In genomic region chr1:167803358-167804217, GRCh38 we compare ENCODE assay signal across 8 cellular contexts.
A peak's percentile ranks its signal among the peaks of the same experiment; 100 is the strongest.
DNase-seq lines count a peak whose midpoint lies in the region; ATAC-seq, FAIRE-seq and TF ChIP-seq lines count a peak whose summit lies in the region.

No MANE protein-coding gene starts in this region.

- POLR2A ChIA-PET in AG04449 (lab: Yijun Ruan, JAX): interaction anchor here (0.7 kb wide), 1 partner anchor 12 kb away, joined by 4 read pairs; no protein-coding TSS in a partner anchor

- peak; percentile 99 for TF ChIP-seq CTCF in AG04449 (IDR thresholded peaks at IDR 0.05; ENCODE audit: insufficient read depth, low read length, missing control alignments)
- TF ChIP-seq CTCF in astrocyte of the cerebellum (IDR thresholded peaks at IDR 0.05; ENCODE audit: low read depth, low read length, missing control alignments): peak; percentile 97

- no peaks in the 10 kb centered on the region for H3K36me3 ChIP-seq in small intestine (ENCODE audit: control insufficient read depth in 2 of 2, insufficient read depth in 2 of 2, low read length in 2 of 2)

- H3K27ac ChIP-seq in small intestine (ENCODE audit: low read depth in 1 of 2, low read length in 1 of 2): no peak overlapping the region

- peak; percentile 55 for DNase-seq in AG04449 (ENCODE audit: low read depth, low spot score)
- peak; percentile 59 for DNase-seq in NCI-H2081 treated with DMSO at 0.1 percent for 48 hours (lab: John Stamatoyannopoulos, UW)
- DNase-seq in T1000 (lab: John Stamatoyannopoulos, UW): peak; percentile 82
- DNase-seq in astrocyte of the cerebellum (ENCODE audit: low read depth): peak; percentile 92
- DNase-seq in hypothalamus (lab: John Stamatoyannopoulos, UW): peak in 49 of 51 donors; percentile 14 to 91 (median 74)
- DNase-seq in small intestine: peak; percentile 88

- CTCF ChIA-PET in AG04449 (lab: Yijun Ruan, JAX): interaction anchor here (0.5 to 2.6 kb wide), 28 partner anchors 10 to 379 kb away, joined by 3 to 15 read pairs (median 4); no protein-coding TSS in a partner anchor

- in situ Hi-C loops in astrocyte of the cerebellum (cut with HindIII; ENCODE audit: low sequenced_read_pairs): loop anchor here (5.0 kb wide), 1 partner anchor 81 kb away; the partner anchor contains the start of gene MPZL1

- H3K4me1 ChIP-seq in small intestine (ENCODE audit: control insufficient read depth in 2 of 2, insufficient read depth in 1 of 2, low read depth in 1 of 2, low read length in 1 of 2): peaks cover 0 to 3% of the 10 kb centered on the region in 2 donors

- H3K4me3 ChIP-seq in AG04449 (ENCODE audit: low read depth, low read length) (peak overlapping the region; percentile 1; the same call in 1 of the 2 replicates), astrocyte of the cerebellum (ENCODE audit: low read depth, low read length) (no peak overlapping the region), small intestine (ENCODE audit: low read depth in 1 of 2, low read length in 2 of 2) (no peak overlapping the region)

- no peaks in the 10 kb centered on the region for H3K9me3 ChIP-seq in small intestine (ENCODE audit: control insufficient read depth, low read depth)

- ATAC-seq in GM18861 (IDR thresholded peaks at IDR 0.05; ENCODE audit: unreplicated experiment): peak; percentile 74
- peak; percentile 83 for ATAC-seq in HG03066 (IDR thresholded peaks at IDR 0.05; ENCODE audit: low read depth, unreplicated experiment)

- 6 to 11% (median 7%) methylated on average over 12 of the region's 12 CpGs for WGBS in small intestine, 3 donors

- H3K27me3 ChIP-seq in small intestine (ENCODE audit: control insufficient read depth in 2 of 2, insufficient read depth in 2 of 2, low read length in 2 of 2): no peaks in the 10 kb centered on the region

- FAIRE-seq in small intestine (lab: Jason Lieb, UNC): no peak
